ENCODE assay signal across 25 cellular contexts in genomic region chr2:117941693-117942092, GRCh38.
"Had no signal": no experiment of that assay in that cellular context is flagged by ENCODE, and none has a peak within 500 bp of the region (broad histone marks: within the 10 kb centered on the region; RNA-seq: fewer than 3 reads in every experiment).

No MANE protein-coding gene starts in this region.

- H3K27me3 ChIP-seq: dorsolateral prefrontal cortex, foreskin keratinocyte, gastroesophageal sphincter, heart right ventricle, ovary, tibial artery had no signal

- H3K4me1 Mint-ChIP-seq: naive B cell; neural crest cell; stimulated activated naive CD8-positive, alpha-beta T cell treated with anti-CD3 and anti-CD28 coated beads, Interleukin-15, amount 100 ng/mL, for 72 hours had no signal

- H3K9me3 Mint-ChIP-seq: naive B cell; natural killer cell treated with Interleukin-12 subunit alpha and Interleukin-12 subunit beta and Interleukin-15 and Interleukin-18, amount 100 ng/mL, for 72 hours; neural crest cell; stimulated activated naive CD8-positive, alpha-beta T cell treated with anti-CD3 and anti-CD28 coated beads, Interleukin-15, amount 100 ng/mL, for 72 hours; type B pancreatic cell had no signal

- H3K4me3 Mint-ChIP-seq: naive B cell; natural killer cell treated with Interleukin-12 subunit alpha and Interleukin-12 subunit beta and Interleukin-15 and Interleukin-18, amount 100 ng/mL, for 72 hours; neural crest cell; stimulated activated naive CD8-positive, alpha-beta T cell treated with anti-CD3 and anti-CD28 coated beads, Interleukin-15, amount 100 ng/mL, for 72 hours; type B pancreatic cell had no signal

- DNase-seq: central memory CD4-positive, alpha-beta T cell; effector CD4-positive, alpha-beta T cell; foreskin keratinocyte; heart right ventricle; hippocampal formation; kidney glomerular epithelial cell; left ventricle myocardium superior; lower lobe of right lung; naive B cell; ovary; psoas muscle; right cardiac atrium; small intestine; stimulated activated CD4-positive, alpha-beta T cell treated with anti-CD3 and anti-CD28 coated beads, Interleukin-15, amount 100 ng/mL, for 24 hours; stimulated activated CD4-positive, alpha-beta T cell treated with anti-CD3 and anti-CD28 coated beads, Interleukin-2, amount 100 ng/mL, for 48 hours; stimulated activated naive CD4-positive, alpha-beta T cell; stimulated activated naive CD8-positive, alpha-beta T cell treated with anti-CD3 and anti-CD28 coated beads, Interleukin-15, amount 100 ng/mL, for 72 hours; tibial artery had no signal

- ATAC-seq: esophagus mucosa; foreskin keratinocyte; gastroesophageal sphincter; heart right ventricle; left ventricle myocardium superior; psoas muscle; right cardiac atrium; stimulated activated naive CD8-positive, alpha-beta T cell treated with anti-CD3 and anti-CD28 coated beads, Interleukin-15, amount 100 ng/mL, for 72 hours had no signal

- H3K36me3 ChIP-seq: ovary had no signal

- H3K4me3 ChIP-seq: dorsolateral prefrontal cortex, gastroesophageal sphincter, heart right ventricle, lower lobe of right lung, ovary, psoas muscle, tibial artery had no signal

- H3K27ac ChIP-seq: dorsolateral prefrontal cortex, epithelial cell of prostate, foreskin keratinocyte, gastroesophageal sphincter, heart right ventricle, lower lobe of right lung, ovary, psoas muscle, tibial artery had no signal

- H3K4me1 ChIP-seq: foreskin keratinocyte, gastroesophageal sphincter, lower lobe of right lung, tibial artery had no signal

- H3K27ac Mint-ChIP-seq: natural killer cell treated with Interleukin-12 subunit alpha and Interleukin-12 subunit beta and Interleukin-15 and Interleukin-18, amount 100 ng/mL, for 72 hours; type B pancreatic cell had no signal

- H3K9me3 ChIP-seq: gastroesophageal sphincter, heart right ventricle, lower lobe of right lung, ovary, psoas muscle, tibial artery had no signal

- H3K27me3 Mint-ChIP-seq: naive B cell; natural killer cell treated with Interleukin-12 subunit alpha and Interleukin-12 subunit beta and Interleukin-15 and Interleukin-18, amount 100 ng/mL, for 72 hours; stimulated activated naive CD8-positive, alpha-beta T cell treated with anti-CD3 and anti-CD28 coated beads, Interleukin-15, amount 100 ng/mL, for 72 hours; type B pancreatic cell had no signal
